ENCODE assay signal across 21 cellular contexts in the genomic region with DNA sequence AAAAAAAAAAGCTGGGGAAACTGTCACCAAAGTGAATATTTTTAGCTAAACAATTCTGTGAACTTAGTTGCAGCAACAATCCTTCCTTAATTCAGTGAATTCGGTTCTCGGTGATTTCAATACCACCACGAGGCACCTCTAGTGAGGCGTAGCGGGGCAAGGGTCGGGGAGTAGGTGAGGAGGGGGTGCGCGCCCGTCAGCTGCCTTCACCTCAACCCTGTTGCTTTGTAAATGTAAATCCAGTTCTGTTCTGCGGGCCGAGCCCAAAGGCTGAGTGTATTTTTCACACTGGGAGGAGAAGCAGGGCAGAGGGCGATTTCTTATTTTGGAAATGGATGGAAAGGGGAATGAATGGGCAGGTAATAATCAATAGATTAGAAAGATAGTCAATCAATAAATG. TPM values are rescaled to one million over a fixed set of nuclear protein-coding genes. Genes with fewer than 3 reads are reported as not detected.
DNase-seq lines count a peak whose midpoint lies in the region; ATAC-seq and TF ChIP-seq lines count a peak whose summit lies in the region.
"Had no signal": no experiment of that assay in that cellular context is flagged by ENCODE, and none has a peak within 500 bp of the region (broad histone marks: within the 10 kb centered on the region; RNA-seq: fewer than 3 reads in every experiment).

No MANE protein-coding gene starts in this region.

- peak overlapping the region; percentile 65 for H3K4me3 ChIP-seq in H7 (ENCODE audit: insufficient read depth, low read depth, low read length)
- no peak overlapping the region for H3K4me3 ChIP-seq in mammary epithelial cell (replicated peaks in 1 of 3; ENCODE audit: insufficient read depth in 1 of 3, low read depth in 2 of 3, low read length in 3 of 3)
- no peak overlapping the region for H3K4me3 ChIP-seq in SK-N-SH (ENCODE audit: low read depth in 2 of 2, low read length in 1 of 2)
- H3K4me3 ChIP-seq: colonic mucosa, lung, right atrium auricular region had no signal

- no peaks in the 10 kb centered on the region for H3K4me1 ChIP-seq in mammary epithelial cell (ENCODE audit: insufficient read depth, low read length)
- H3K4me1 ChIP-seq in SK-N-SH (ENCODE audit: control insufficient read depth in 1 of 2, insufficient read depth in 2 of 2, low read depth in 1 of 2, low read length in 1 of 2), result no peaks in the 10 kb centered on the region
- H3K4me1 ChIP-seq: colonic mucosa, foreskin keratinocyte had no signal

- peaks cover 52% of the 10 kb centered on the region for H3K27me3 Mint-ChIP-seq in progenitor cell of endocrine pancreas
- peaks cover 19 to 28% of the 10 kb centered on the region in 2 donors for H3K27me3 Mint-ChIP-seq in natural killer cell treated with Interleukin-12 subunit alpha and Interleukin-12 subunit beta and Interleukin-15 and Interleukin-18, amount 100 ng/mL, for 72 hours

- TF ChIP-seq CTCF in mammary epithelial cell (conservative IDR thresholded peaks at IDR 0.05 in 1 of 2, IDR thresholded peaks at IDR 0.05 in 1 of 2; ENCODE audit: extremely low read depth in 1 of 2, insufficient read depth in 1 of 2, low read depth in 1 of 2, low read length in 2 of 2) (no peak), progenitor cell of endocrine pancreas (IDR thresholded peaks at IDR 0.05; ENCODE audit: unreplicated experiment) (no peak), SK-N-SH (IDR thresholded peaks at IDR 0.05) (no peak)

- H3K79me2 ChIP-seq in mammary epithelial cell (ENCODE audit: insufficient read depth, low read length), result no peaks in the 10 kb centered on the region
- no peaks in the 10 kb centered on the region for H3K79me2 ChIP-seq in SK-N-SH (ENCODE audit: insufficient read depth)

- intact Hi-C loops in mammary epithelial cell (cut with micrococcal nuclease), result no loop called here

- H3K9me2 ChIP-seq in SK-N-SH, result no peaks in the 10 kb centered on the region

- H3K36me3 Mint-ChIP-seq in progenitor cell of endocrine pancreas (ENCODE audit: insufficient read depth), result peaks cover 16% of the 10 kb centered on the region
- no peaks in the 10 kb centered on the region for H3K36me3 Mint-ChIP-seq in natural killer cell treated with Interleukin-12 subunit alpha and Interleukin-12 subunit beta and Interleukin-15 and Interleukin-18, amount 100 ng/mL, for 72 hours
- H3K36me3 Mint-ChIP-seq: activated CD4-positive, alpha-beta memory T cell treated with anti-CD3 and anti-CD28 coated beads for 36 hours had no signal

- BruUV-seq in mammary epithelial cell (replicated peaks; lab: Mats Ljungman, UMichigan), result no TSS peak

- ATAC-seq in natural killer cell treated with Interleukin-12 subunit alpha and Interleukin-12 subunit beta and Interleukin-15 and Interleukin-18, amount 100 ng/mL, for 72 hours, result no peak
- no peak for ATAC-seq in GM19455 (IDR thresholded peaks at IDR 0.05; ENCODE audit: unreplicated experiment)
- ATAC-seq: foreskin keratinocyte, natural killer cell had no signal

- H2AFZ ChIP-seq in mammary epithelial cell (ENCODE audit: low read depth, low read length) (peak overlapping the region; percentile 26), SK-N-SH (ENCODE audit: low read depth) (no peak overlapping the region)

- peaks cover 11% of the 10 kb centered on the region for H3K4me1 Mint-ChIP-seq in progenitor cell of endocrine pancreas (ENCODE audit: low read depth)
- no peaks in the 10 kb centered on the region for H3K4me1 Mint-ChIP-seq in natural killer cell treated with Interleukin-12 subunit alpha and Interleukin-12 subunit beta and Interleukin-15 and Interleukin-18, amount 100 ng/mL, for 72 hours (ENCODE audit: low read depth in 2 of 2)
- H3K4me1 Mint-ChIP-seq: natural killer cell had no signal

- no peaks in the 10 kb centered on the region for H3F3A ChIP-seq in SK-N-SH (replicated peaks; ENCODE audit: insufficient read depth)

- no peaks in the 10 kb centered on the region for H4K20me1 ChIP-seq in mammary epithelial cell (ENCODE audit: insufficient read depth, low read length)
- no peaks in the 10 kb centered on the region for H4K20me1 ChIP-seq in SK-N-SH (ENCODE audit: insufficient read depth)

- peak overlapping the region; percentile 69 for H3K4me3 Mint-ChIP-seq in progenitor cell of endocrine pancreas (ENCODE audit: low read depth)
- H3K4me3 Mint-ChIP-seq in natural killer cell treated with Interleukin-12 subunit alpha and Interleukin-12 subunit beta and Interleukin-15 and Interleukin-18, amount 100 ng/mL, for 72 hours, result no peak overlapping the region
- H3K4me3 Mint-ChIP-seq: activated CD4-positive, alpha-beta memory T cell treated with anti-CD3 and anti-CD28 coated beads for 36 hours; natural killer cell had no signal

- H3K27me3 ChIP-seq in H7 (ENCODE audit: control insufficient read depth, insufficient read depth, low read length), result no peaks in the 10 kb centered on the region; the same call in 1 of the 2 replicates
- peaks cover 16% of the 10 kb centered on the region for H3K27me3 ChIP-seq in mammary epithelial cell (ENCODE audit: insufficient read depth, low read length)
- H3K27me3 ChIP-seq in SK-N-SH (ENCODE audit: insufficient read depth), result no peaks in the 10 kb centered on the region

- H3K27ac Mint-ChIP-seq in progenitor cell of endocrine pancreas, result peak overlapping the region; percentile 78
- no peak overlapping the region for H3K27ac Mint-ChIP-seq in natural killer cell treated with Interleukin-12 subunit alpha and Interleukin-12 subunit beta and Interleukin-15 and Interleukin-18, amount 100 ng/mL, for 72 hours
- H3K27ac Mint-ChIP-seq: activated CD4-positive, alpha-beta memory T cell treated with anti-CD3 and anti-CD28 coated beads for 36 hours; natural killer cell had no signal

- no peak for TF ChIP-seq RAD21 in SK-N-SH (IDR thresholded peaks at IDR 0.05; ENCODE audit: low read length)

- TF ChIP-seq EP300 in SK-N-SH (IDR thresholded peaks at IDR 0.05; ENCODE audit: borderline replicate concordance in 1 of 2, low read depth in 1 of 2, low read length in 1 of 2), result no peak

- 10% methylated on average over 9 of the region's 12 CpGs for WGBS in mammary epithelial cell (ENCODE audit: low coverage, missing lambda C conversion rate)
- WGBS in SK-N-SH (ENCODE audit: low lambda C conversion rate), result 21% methylated on average over 12 of the region's 12 CpGs

- H3K9ac ChIP-seq in mammary epithelial cell (ENCODE audit: insufficient read depth, low read length) (no peak overlapping the region), SK-N-SH (no peak overlapping the region)

- no peaks in the 10 kb centered on the region for H3K9me3 Mint-ChIP-seq in progenitor cell of endocrine pancreas (ENCODE audit: low read depth)
- H3K9me3 Mint-ChIP-seq in natural killer cell treated with Interleukin-12 subunit alpha and Interleukin-12 subunit beta and Interleukin-15 and Interleukin-18, amount 100 ng/mL, for 72 hours, result no peaks in the 10 kb centered on the region
- H3K9me3 Mint-ChIP-seq: activated CD4-positive, alpha-beta memory T cell treated with anti-CD3 and anti-CD28 coated beads for 36 hours; natural killer cell had no signal

- H3K36me3 ChIP-seq in H7 (replicated peaks; ENCODE audit: control insufficient read depth, insufficient read depth, low read length) (peaks cover 3% of the 10 kb centered on the region), mammary epithelial cell (ENCODE audit: insufficient read depth, low read length) (no peaks in the 10 kb centered on the region), SK-N-SH (replicated peaks in 1 of 2; ENCODE audit: control insufficient read depth in 1 of 2, insufficient read depth in 2 of 2, low read length in 1 of 2) (no peaks in the 10 kb centered on the region)
- H3K36me3 ChIP-seq: colonic mucosa, right atrium auricular region, stomach had no signal

- H3K9me3 ChIP-seq in mammary epithelial cell (replicated peaks; ENCODE audit: insufficient read depth, low read length), result no peaks in the 10 kb centered on the region
- H3K9me3 ChIP-seq in SK-N-SH, result no peaks in the 10 kb centered on the region
- H3K9me3 ChIP-seq: colonic mucosa, right atrium auricular region, stomach had no signal

- POLR2A ChIA-PET in SK-N-SH (lab: Yijun Ruan, JAX), result no interaction called here

- H3K27ac ChIP-seq in mammary epithelial cell (ENCODE audit: insufficient read depth, low read depth, low read length) (no peak overlapping the region), SK-N-SH (ENCODE audit: low read depth in 2 of 2, low read length in 1 of 2) (no peak overlapping the region)
- H3K27ac ChIP-seq: colonic mucosa, foreskin keratinocyte, right atrium auricular region, VCaP had no signal

- CTCF ChIA-PET in mammary epithelial cell (lab: Charles Lee; ENCODE audit: low non-redundant PET) (no interaction called here), SK-N-SH (lab: Yijun Ruan, JAX) (interaction anchor here (0.6 to 1.1 kb wide), 3 partner anchors 25 to 627 kb away, joined by 3 read pairs; no protein-coding TSS in a partner anchor)

- DNase-seq in H7 (no peak), mammary epithelial cell (no peak), left kidney (ENCODE audit: low read depth, low spot score) (peak; percentile 63), progenitor cell of endocrine pancreas (ENCODE audit: low spot score, unreplicated experiment) (no peak), SK-N-SH (no peak)
- DNase-seq in natural killer cell treated with Interleukin-12 subunit alpha and Interleukin-12 subunit beta and Interleukin-15 and Interleukin-18, amount 100 ng/mL, for 72 hours (ENCODE audit: low spot score), result no peak
- DNase-seq in central memory CD4-positive, alpha-beta T cell, result no peak
- DNase-seq: activated CD4-positive, alpha-beta memory T cell treated with anti-CD3 and anti-CD28 coated beads for 36 hours; activated naive CD4-positive, alpha-beta T cell treated with anti-CD3 and anti-CD28 coated beads, Interleukin-2, amount 50 U/mL, for 16 hours; colonic mucosa; foreskin keratinocyte; natural killer cell; NCI-H2081; NCI-H510A; Right ventricle myocardium superior; stomach; T-helper 1 cell had no signal

- dilution Hi-C loops in mammary epithelial cell (cut with HindIII; ENCODE audit: low sequenced_read_pairs), result no loop called here

- H3K4me2 ChIP-seq in mammary epithelial cell (ENCODE audit: insufficient read depth, low read depth, low read length) (no peak overlapping the region), SK-N-SH (no peak overlapping the region)

- in situ Hi-C loops in mammary epithelial cell (cut with MboI; ENCODE audit: low sequenced_read_pairs in 2 of 2), result no loop called here

TF ChIP-seq in SK-N-SH, 30 proteins besides CTCF, POLR2A, EP300 and RAD21 (continues in another document):
- TF ChIP-seq TEAD4 (IDR thresholded peaks at IDR 0.05; ENCODE audit: borderline replicate concordance, insufficient read depth) (no peak), JUND (IDR thresholded peaks at IDR 0.05) (no peak), FOXM1 (IDR thresholded peaks at IDR 0.05; ENCODE audit: low read depth) (no peak)

RNA-seq across cellular contexts. Expression of a gene that starts 17.4 kb away (rescaled TPM):
- 33.4 and 38.2 TPM in 2 replicates for total RNA-seq in H7 (2014; rRNA removed; shearing (Covaris generic))
- 1 to 10 TPM in 1 of 2 donors, not detected in 1; 1.3 TPM for total RNA-seq in mammary epithelial cell
- 0.56 TPM for polyA plus RNA-seq in mammary epithelial cell
- polyA minus RNA-seq in mammary epithelial cell, result 6.7 TPM
- total RNA-seq in progenitor cell of endocrine pancreas, result 11.0 and 12.8 TPM in 2 replicates
- total RNA-seq in natural killer cell treated with Interleukin-12 subunit alpha and Interleukin-12 subunit beta and Interleukin-15 and Interleukin-18, amount 100 ng/mL, for 72 hours, result under 1 TPM in 1 of 2 donors, not detected in 1; 0.08 TPM
- polyA plus RNA-seq in SK-N-SH (2012; rRNA removed), result 0.02 TPM in 1 of 2 replicates, not detected in the other
- not detected in 2 replicates for polyA plus RNA-seq in SK-N-SH (2012; cell fraction: cytosol; rRNA removed)
- polyA plus RNA-seq in SK-N-SH (2012; cell fraction: nucleus; rRNA removed), result 0.01 TPM in 1 of 2 replicates, not detected in the other
- total RNA-seq: activated CD4-positive, alpha-beta memory T cell treated with anti-CD3 and anti-CD28 coated beads for 36 hours; foreskin keratinocyte; natural killer cell had no signal
- polyA plus RNA-seq: foreskin keratinocyte, lung had no signal
